ENCODE assay signal across 8 cellular contexts in genomic region chr16:3878610-3879009, GRCh38. TPM values are rescaled to one million over a fixed set of nuclear protein-coding genes. Genes with fewer than 3 reads are reported as not detected.
DNase-seq lines count a peak whose midpoint lies in the region; ATAC-seq and TF ChIP-seq lines count a peak whose summit lies in the region.

No MANE protein-coding gene starts in this region.

- no peak for TF ChIP-seq CTCF in osteocyte (IDR thresholded peaks at IDR 0.05)

- peak overlapping the region; percentile 16 to 55 for H3K27ac Mint-ChIP-seq in effector memory CD8-positive, alpha-beta T cell
- H3K27ac Mint-ChIP-seq in osteocyte (ENCODE audit: unreplicated experiment), result peak overlapping the region; percentile 69

- no peaks in the 10 kb centered on the region for H3K9me3 Mint-ChIP-seq in effector memory CD8-positive, alpha-beta T cell
- H3K9me3 Mint-ChIP-seq in osteocyte (ENCODE audit: unreplicated experiment), result no peaks in the 10 kb centered on the region

- ATAC-seq in effector memory CD8-positive, alpha-beta T cell (replicated peaks), result no peak
- no peak for ATAC-seq in HG03025 (IDR thresholded peaks at IDR 0.05; ENCODE audit: low FRiP score, unreplicated experiment)
- ATAC-seq in HG03159 (IDR thresholded peaks at IDR 0.05; ENCODE audit: unreplicated experiment), result no peak
- no peak for ATAC-seq in GM21423 (IDR thresholded peaks at IDR 0.05; ENCODE audit: unreplicated experiment)

- H3K4me3 Mint-ChIP-seq in effector memory CD8-positive, alpha-beta T cell, result peak overlapping the region; percentile 86 to 87
- H3K4me3 Mint-ChIP-seq in osteocyte (ENCODE audit: unreplicated experiment), result peak overlapping the region; percentile 88

- DNase-seq in ELR (ENCODE audit: low read depth) (peak; percentile 41), NOMO-1 treated with dmso at 0.1 percent for 144 hours (lab: John Stamatoyannopoulos, UW; ENCODE audit: unreplicated experiment) (peak; percentile 29), osteocyte (ENCODE audit: extremely low spot score, unreplicated experiment) (no peak), inferior parietal cortex (ENCODE audit: extremely low spot score) (no peak)
- DNase-seq in effector memory CD8-positive, alpha-beta T cell, result no peak

- H3K27me3 Mint-ChIP-seq in effector memory CD8-positive, alpha-beta T cell, result peaks cover 0 to 19% of the 10 kb centered on the region in 2 donors
- H3K27me3 Mint-ChIP-seq in osteocyte (ENCODE audit: unreplicated experiment), result no peaks in the 10 kb centered on the region

- peaks cover 52 to 62% of the 10 kb centered on the region in 2 donors for H3K4me1 Mint-ChIP-seq in effector memory CD8-positive, alpha-beta T cell (ENCODE audit: low read depth in 2 of 2)
- H3K4me1 Mint-ChIP-seq in osteocyte (ENCODE audit: unreplicated experiment), result peaks cover 56% of the 10 kb centered on the region

- H3K36me3 Mint-ChIP-seq in effector memory CD8-positive, alpha-beta T cell (ENCODE audit: insufficient read depth), result peaks cover 33% of the 10 kb centered on the region
- H3K36me3 Mint-ChIP-seq in osteocyte (ENCODE audit: unreplicated experiment), result peaks cover 7% of the 10 kb centered on the region

RNA-seq across cellular contexts. Expression of gene CREBBP, which starts 1.9 kb away (rescaled TPM):
- 107 and 109 TPM in 2 replicates for total RNA-seq in osteocyte

Comparison
In these comparisons a context has a peak if more than half of its experiments do, and no peak if none do; other contexts are left out.
1. DNase-seq: peak in ELR (single experiment) and NOMO-1 treated with dmso at 0.1 percent for 144 hours (single experiment); none in effector memory CD8-positive, alpha-beta T cell (0 of 3), osteocyte (single experiment) and inferior parietal cortex (single experiment).